Comparison of ENCODE assay signal across 1 cellular context in the genomic region with DNA sequence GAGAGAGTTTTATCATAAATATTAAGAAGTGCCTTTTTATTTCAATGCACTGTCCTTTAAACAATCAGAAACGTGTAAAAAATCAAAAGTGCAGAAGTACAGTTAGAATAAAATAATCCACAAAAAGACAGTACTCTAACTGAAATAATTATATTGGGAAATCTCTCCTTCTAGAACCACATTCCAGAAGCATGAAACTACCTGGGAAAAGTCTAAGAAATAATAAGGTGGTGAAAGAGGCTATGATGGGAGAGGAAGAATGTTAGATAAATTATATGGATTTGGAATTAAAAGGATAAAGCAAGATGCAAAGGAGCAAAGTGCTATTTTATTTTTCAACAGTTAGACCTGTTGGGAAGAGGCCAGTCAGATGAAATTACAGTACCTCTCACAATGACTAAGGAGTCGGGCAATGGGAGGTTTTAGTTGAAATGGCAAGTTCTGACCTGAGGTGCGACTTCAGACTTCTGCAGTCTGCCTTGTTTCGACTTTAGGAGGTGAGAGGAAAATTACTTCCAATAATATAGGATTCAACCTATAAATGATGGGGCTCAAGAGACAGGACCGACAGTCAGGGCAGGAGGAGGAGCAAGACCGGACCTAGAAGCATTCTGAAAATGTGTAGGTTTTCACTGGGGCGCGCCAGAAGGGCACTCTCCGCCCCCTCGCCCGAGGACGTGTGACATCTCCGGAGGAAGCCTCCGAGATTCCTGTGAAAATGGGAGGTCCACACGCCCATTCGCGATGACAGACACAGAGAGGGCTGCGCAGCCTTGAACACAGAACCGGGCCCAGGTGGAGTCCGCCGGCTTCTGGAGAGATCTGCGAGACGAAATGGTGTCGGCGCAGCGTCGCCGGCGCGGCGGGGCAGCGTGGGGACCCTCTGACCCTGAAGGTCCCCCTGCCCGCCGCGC.
TF ChIP-seq lines count a peak whose summit lies in the region.

No MANE protein-coding gene starts in this region.

TF ChIP-seq in H1, 55 proteins besides CTCF, POLR2A, EP300 and RAD21:
- TF ChIP-seq ASH2L (IDR thresholded peaks at IDR 0.05; ENCODE audit: low read length) (peak; percentile 19), RFX5 (IDR thresholded peaks at IDR 0.05; ENCODE audit: borderline replicate concordance, low read depth, low read length) (no peak), KDM5A (IDR thresholded peaks at IDR 0.05; ENCODE audit: low read length) (no peak), CHD2 (IDR thresholded peaks at IDR 0.05; ENCODE audit: low read length) (no peak), KDM4A (IDR thresholded peaks at IDR 0.05; ENCODE audit: low read depth, low read length, severe bottlenecking) (peak; percentile 96), SRF (IDR thresholded peaks at IDR 0.05; ENCODE audit: low read depth, low read length) (no peak), BRCA1 (IDR thresholded peaks at IDR 0.05; ENCODE audit: low read depth, low read length) (no peak), HDAC6 (IDR thresholded peaks at IDR 0.05; ENCODE audit: low read depth, low read length) (no peak), CBX5 (IDR thresholded peaks at IDR 0.05; ENCODE audit: low read depth, low read length) (no peak), GABPA (IDR thresholded peaks at IDR 0.05; ENCODE audit: borderline replicate concordance, insufficient read depth, low read length) (no peak), SP1 (IDR thresholded peaks at IDR 0.05; ENCODE audit: low read depth, low read length) (no peak), SP4 (IDR thresholded peaks at IDR 0.05; ENCODE audit: low read length) (no peak), PHF8 (conservative IDR thresholded peaks at IDR 0.05; ENCODE audit: low read depth, low read length) (peak; percentile 31; the same call in 1 of the 2 replicates), FOSL1 (IDR thresholded peaks at IDR 0.05; ENCODE audit: insufficient read depth, low read depth, low read length) (no peak), SIN3A (conservative IDR thresholded peaks at IDR 0.05 in 1 of 2, IDR thresholded peaks at IDR 0.05 in 1 of 2; ENCODE audit: low read depth in 1 of 2, low read length in 2 of 2) (no peak), BACH1 (IDR thresholded peaks at IDR 0.05; ENCODE audit: low read length) (no peak), JUN (IDR thresholded peaks at IDR 0.05; ENCODE audit: low read depth, low read length) (no peak), JUND (IDR thresholded peaks at IDR 0.05; ENCODE audit: low read length) (no peak), CTBP2 (IDR thresholded peaks at IDR 0.05; ENCODE audit: borderline replicate concordance, insufficient read depth, insufficient read length, low read length) (no peak), CHD1 (IDR thresholded peaks at IDR 0.05; ENCODE audit: low read depth, low read length) (no peak), YY1 (IDR thresholded peaks at IDR 0.05; ENCODE audit: low read depth, low read length) (no peak), KDM1A (IDR thresholded peaks at IDR 0.05; ENCODE audit: borderline replicate concordance, low read length) (peak; percentile 35; the same call in 1 of the 2 replicates), CBX8 (IDR thresholded peaks at IDR 0.05; ENCODE audit: borderline replicate concordance, low read depth, low read length) (no peak)
- TF ChIP-seq, protein P1, sequence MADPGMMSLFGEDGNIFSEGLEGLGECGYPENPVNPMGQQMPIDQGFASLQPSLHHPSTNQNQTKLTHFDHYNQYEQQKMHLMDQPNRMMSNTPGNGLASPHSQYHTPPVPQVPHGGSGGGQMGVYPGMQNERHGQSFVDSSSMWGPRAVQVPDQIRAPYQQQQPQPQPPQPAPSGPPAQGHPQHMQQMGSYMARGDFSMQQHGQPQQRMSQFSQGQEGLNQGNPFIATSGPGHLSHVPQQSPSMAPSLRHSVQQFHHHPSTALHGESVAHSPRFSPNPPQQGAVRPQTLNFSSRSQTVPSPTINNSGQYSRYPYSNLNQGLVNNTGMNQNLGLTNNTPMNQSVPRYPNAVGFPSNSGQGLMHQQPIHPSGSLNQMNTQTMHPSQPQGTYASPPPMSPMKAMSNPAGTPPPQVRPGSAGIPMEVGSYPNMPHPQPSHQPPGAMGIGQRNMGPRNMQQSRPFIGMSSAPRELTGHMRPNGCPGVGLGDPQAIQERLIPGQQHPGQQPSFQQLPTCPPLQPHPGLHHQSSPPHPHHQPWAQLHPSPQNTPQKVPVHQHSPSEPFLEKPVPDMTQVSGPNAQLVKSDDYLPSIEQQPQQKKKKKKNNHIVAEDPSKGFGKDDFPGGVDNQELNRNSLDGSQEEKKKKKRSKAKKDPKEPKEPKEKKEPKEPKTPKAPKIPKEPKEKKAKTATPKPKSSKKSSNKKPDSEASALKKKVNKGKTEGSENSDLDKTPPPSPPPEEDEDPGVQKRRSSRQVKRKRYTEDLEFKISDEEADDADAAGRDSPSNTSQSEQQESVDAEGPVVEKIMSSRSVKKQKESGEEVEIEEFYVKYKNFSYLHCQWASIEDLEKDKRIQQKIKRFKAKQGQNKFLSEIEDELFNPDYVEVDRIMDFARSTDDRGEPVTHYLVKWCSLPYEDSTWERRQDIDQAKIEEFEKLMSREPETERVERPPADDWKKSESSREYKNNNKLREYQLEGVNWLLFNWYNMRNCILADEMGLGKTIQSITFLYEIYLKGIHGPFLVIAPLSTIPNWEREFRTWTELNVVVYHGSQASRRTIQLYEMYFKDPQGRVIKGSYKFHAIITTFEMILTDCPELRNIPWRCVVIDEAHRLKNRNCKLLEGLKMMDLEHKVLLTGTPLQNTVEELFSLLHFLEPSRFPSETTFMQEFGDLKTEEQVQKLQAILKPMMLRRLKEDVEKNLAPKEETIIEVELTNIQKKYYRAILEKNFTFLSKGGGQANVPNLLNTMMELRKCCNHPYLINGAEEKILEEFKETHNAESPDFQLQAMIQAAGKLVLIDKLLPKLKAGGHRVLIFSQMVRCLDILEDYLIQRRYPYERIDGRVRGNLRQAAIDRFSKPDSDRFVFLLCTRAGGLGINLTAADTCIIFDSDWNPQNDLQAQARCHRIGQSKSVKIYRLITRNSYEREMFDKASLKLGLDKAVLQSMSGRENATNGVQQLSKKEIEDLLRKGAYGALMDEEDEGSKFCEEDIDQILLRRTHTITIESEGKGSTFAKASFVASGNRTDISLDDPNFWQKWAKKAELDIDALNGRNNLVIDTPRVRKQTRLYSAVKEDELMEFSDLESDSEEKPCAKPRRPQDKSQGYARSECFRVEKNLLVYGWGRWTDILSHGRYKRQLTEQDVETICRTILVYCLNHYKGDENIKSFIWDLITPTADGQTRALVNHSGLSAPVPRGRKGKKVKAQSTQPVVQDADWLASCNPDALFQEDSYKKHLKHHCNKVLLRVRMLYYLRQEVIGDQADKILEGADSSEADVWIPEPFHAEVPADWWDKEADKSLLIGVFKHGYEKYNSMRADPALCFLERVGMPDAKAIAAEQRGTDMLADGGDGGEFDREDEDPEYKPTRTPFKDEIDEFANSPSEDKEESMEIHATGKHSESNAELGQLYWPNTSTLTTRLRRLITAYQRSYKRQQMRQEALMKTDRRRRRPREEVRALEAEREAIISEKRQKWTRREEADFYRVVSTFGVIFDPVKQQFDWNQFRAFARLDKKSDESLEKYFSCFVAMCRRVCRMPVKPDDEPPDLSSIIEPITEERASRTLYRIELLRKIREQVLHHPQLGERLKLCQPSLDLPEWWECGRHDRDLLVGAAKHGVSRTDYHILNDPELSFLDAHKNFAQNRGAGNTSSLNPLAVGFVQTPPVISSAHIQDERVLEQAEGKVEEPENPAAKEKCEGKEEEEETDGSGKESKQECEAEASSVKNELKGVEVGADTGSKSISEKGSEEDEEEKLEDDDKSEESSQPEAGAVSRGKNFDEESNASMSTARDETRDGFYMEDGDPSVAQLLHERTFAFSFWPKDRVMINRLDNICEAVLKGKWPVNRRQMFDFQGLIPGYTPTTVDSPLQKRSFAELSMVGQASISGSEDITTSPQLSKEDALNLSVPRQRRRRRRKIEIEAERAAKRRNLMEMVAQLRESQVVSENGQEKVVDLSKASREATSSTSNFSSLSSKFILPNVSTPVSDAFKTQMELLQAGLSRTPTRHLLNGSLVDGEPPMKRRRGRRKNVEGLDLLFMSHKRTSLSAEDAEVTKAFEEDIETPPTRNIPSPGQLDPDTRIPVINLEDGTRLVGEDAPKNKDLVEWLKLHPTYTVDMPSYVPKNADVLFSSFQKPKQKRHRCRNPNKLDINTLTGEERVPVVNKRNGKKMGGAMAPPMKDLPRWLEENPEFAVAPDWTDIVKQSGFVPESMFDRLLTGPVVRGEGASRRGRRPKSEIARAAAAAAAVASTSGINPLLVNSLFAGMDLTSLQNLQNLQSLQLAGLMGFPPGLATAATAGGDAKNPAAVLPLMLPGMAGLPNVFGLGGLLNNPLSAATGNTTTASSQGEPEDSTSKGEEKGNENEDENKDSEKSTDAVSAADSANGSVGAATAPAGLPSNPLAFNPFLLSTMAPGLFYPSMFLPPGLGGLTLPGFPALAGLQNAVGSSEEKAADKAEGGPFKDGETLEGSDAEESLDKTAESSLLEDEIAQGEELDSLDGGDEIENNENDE (IDR thresholded peaks at IDR 0.05; ENCODE audit: insufficient replicate concordance, low read length) = no peak
- TF ChIP-seq, protein P2, sequence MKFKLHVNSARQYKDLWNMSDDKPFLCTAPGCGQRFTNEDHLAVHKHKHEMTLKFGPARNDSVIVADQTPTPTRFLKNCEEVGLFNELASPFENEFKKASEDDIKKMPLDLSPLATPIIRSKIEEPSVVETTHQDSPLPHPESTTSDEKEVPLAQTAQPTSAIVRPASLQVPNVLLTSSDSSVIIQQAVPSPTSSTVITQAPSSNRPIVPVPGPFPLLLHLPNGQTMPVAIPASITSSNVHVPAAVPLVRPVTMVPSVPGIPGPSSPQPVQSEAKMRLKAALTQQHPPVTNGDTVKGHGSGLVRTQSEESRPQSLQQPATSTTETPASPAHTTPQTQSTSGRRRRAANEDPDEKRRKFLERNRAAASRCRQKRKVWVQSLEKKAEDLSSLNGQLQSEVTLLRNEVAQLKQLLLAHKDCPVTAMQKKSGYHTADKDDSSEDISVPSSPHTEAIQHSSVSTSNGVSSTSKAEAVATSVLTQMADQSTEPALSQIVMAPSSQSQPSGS (IDR thresholded peaks at IDR 0.05; ENCODE audit: low read length) = no peak
- TF ChIP-seq, protein P3, sequence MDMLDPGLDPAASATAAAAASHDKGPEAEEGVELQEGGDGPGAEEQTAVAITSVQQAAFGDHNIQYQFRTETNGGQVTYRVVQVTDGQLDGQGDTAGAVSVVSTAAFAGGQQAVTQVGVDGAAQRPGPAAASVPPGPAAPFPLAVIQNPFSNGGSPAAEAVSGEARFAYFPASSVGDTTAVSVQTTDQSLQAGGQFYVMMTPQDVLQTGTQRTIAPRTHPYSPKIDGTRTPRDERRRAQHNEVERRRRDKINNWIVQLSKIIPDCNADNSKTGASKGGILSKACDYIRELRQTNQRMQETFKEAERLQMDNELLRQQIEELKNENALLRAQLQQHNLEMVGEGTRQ (IDR thresholded peaks at IDR 0.05; ENCODE audit: low read length) = no peak
TF ChIP-seq in H1: peak in this region for 4.
